1 cellular context compared by ENCODE assay signal in the genomic region with DNA sequence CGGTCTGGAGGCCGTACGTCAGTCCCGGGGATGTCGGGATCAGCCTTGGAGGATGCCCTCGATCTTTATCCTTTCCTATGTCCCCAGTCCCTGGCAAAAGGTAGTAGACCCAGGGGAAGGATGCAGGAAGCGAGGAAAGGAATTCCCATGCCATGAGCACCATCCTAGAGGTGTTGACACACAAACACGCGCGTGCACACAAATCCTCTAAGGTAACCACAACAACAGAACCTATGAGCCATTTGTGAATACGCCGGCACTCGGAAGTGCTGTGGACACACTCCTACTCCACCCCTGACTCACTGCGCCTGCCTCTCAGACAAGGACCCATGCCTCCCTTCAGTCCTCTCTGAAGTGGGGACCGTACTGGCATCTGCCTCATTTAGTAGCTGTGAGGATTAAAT.
A peak's percentile ranks its signal among the peaks of the same experiment; 100 is the strongest.
TF ChIP-seq lines count a peak whose summit lies in the region.

No MANE protein-coding gene starts in this region.

TF ChIP-seq in HepG2, 621 proteins besides CTCF, POLR2A, EP300 and RAD21 (continued from another document and continues in another):
- TF ChIP-seq, protein P1, sequence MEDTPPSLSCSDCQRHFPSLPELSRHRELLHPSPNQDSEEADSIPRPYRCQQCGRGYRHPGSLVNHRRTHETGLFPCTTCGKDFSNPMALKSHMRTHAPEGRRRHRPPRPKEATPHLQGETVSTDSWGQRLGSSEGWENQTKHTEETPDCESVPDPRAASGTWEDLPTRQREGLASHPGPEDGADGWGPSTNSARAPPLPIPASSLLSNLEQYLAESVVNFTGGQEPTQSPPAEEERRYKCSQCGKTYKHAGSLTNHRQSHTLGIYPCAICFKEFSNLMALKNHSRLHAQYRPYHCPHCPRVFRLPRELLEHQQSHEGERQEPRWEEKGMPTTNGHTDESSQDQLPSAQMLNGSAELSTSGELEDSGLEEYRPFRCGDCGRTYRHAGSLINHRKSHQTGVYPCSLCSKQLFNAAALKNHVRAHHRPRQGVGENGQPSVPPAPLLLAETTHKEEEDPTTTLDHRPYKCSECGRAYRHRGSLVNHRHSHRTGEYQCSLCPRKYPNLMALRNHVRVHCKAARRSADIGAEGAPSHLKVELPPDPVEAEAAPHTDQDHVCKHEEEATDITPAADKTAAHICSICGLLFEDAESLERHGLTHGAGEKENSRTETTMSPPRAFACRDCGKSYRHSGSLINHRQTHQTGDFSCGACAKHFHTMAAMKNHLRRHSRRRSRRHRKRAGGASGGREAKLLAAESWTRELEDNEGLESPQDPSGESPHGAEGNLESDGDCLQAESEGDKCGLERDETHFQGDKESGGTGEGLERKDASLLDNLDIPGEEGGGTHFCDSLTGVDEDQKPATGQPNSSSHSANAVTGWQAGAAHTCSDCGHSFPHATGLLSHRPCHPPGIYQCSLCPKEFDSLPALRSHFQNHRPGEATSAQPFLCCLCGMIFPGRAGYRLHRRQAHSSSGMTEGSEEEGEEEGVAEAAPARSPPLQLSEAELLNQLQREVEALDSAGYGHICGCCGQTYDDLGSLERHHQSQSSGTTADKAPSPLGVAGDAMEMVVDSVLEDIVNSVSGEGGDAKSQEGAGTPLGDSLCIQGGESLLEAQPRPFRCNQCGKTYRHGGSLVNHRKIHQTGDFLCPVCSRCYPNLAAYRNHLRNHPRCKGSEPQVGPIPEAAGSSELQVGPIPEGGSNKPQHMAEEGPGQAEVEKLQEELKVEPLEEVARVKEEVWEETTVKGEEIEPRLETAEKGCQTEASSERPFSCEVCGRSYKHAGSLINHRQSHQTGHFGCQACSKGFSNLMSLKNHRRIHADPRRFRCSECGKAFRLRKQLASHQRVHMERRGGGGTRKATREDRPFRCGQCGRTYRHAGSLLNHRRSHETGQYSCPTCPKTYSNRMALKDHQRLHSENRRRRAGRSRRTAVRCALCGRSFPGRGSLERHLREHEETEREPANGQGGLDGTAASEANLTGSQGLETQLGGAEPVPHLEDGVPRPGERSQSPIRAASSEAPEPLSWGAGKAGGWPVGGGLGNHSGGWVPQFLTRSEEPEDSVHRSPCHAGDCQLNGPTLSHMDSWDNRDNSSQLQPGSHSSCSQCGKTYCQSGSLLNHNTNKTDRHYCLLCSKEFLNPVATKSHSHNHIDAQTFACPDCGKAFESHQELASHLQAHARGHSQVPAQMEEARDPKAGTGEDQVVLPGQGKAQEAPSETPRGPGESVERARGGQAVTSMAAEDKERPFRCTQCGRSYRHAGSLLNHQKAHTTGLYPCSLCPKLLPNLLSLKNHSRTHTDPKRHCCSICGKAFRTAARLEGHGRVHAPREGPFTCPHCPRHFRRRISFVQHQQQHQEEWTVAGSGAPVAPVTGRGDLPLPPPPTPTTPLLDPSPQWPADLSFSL (CRISPR knock-in tag; IDR thresholded peaks at IDR 0.05), result no peak
- TF ChIP-seq RAD51 (IDR thresholded peaks at IDR 0.05; ENCODE audit: borderline replicate concordance) (no peak), MIER2 (CRISPR knock-in tag; IDR thresholded peaks at IDR 0.05) (no peak), MAFG (CRISPR knock-in tag; IDR thresholded peaks at IDR 0.05) (no peak), NONO (IDR thresholded peaks at IDR 0.05) (no peak), NONO (CRISPR knock-in tag; conservative IDR thresholded peaks at IDR 0.05) (0 out of 2 replicates have a peak, but pooled peaks have one; percentile 47), SP4 (CRISPR knock-in tag; IDR thresholded peaks at IDR 0.05) (no peak), ZNF136 (CRISPR knock-in tag; IDR thresholded peaks at IDR 0.05; ENCODE audit: low read depth) (no peak), ZNF292 (CRISPR knock-in tag; IDR thresholded peaks at IDR 0.05; ENCODE audit: borderline replicate concordance, low read depth) (no peak), DR1 (CRISPR knock-in tag; IDR thresholded peaks at IDR 0.05) (no peak), ARNT2 (CRISPR knock-in tag; IDR thresholded peaks at IDR 0.05; ENCODE audit: low read depth) (no peak), NR2C2 (CRISPR knock-in tag; IDR thresholded peaks at IDR 0.05; ENCODE audit: borderline replicate concordance) (no peak), ZBTB38 (CRISPR knock-in tag; IDR thresholded peaks at IDR 0.05) (no peak), ZSCAN30 (CRISPR knock-in tag; IDR thresholded peaks at IDR 0.05) (no peak), MEIS1 (CRISPR knock-in tag; IDR thresholded peaks at IDR 0.05; ENCODE audit: borderline replicate concordance) (no peak; the same call in 1 of the 2 replicates), DNMT1 (CRISPR knock-in tag; IDR thresholded peaks at IDR 0.05) (0 out of 2 replicates have a peak, but pooled peaks have one; percentile 3), ZNF282 (IDR thresholded peaks at IDR 0.05; ENCODE audit: partially characterized antibody) (no peak), ZNF484 (CRISPR knock-in tag; IDR thresholded peaks at IDR 0.05; ENCODE audit: borderline replicate concordance, low read depth) (no peak), ZNF230 (CRISPR knock-in tag; IDR thresholded peaks at IDR 0.05) (0 out of 2 replicates have a peak, but pooled peaks have one; percentile 2), ZNF30 (CRISPR knock-in tag; IDR thresholded peaks at IDR 0.05) (no peak), MLXIP (CRISPR knock-in tag; IDR thresholded peaks at IDR 0.05; ENCODE audit: borderline replicate concordance) (no peak), NFYC (CRISPR knock-in tag; IDR thresholded peaks at IDR 0.05) (no peak), ZNF703 (CRISPR knock-in tag; IDR thresholded peaks at IDR 0.05; ENCODE audit: borderline replicate concordance) (0 out of 2 replicates have a peak, but pooled peaks have one; percentile 5)
- TF ChIP-seq, protein P2, sequence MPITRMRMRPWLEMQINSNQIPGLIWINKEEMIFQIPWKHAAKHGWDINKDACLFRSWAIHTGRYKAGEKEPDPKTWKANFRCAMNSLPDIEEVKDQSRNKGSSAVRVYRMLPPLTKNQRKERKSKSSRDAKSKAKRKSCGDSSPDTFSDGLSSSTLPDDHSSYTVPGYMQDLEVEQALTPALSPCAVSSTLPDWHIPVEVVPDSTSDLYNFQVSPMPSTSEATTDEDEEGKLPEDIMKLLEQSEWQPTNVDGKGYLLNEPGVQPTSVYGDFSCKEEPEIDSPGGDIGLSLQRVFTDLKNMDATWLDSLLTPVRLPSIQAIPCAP (CRISPR knock-in tag; IDR thresholded peaks at IDR 0.05; ENCODE audit: low read depth), result no peak
- TF ChIP-seq, protein P3, sequence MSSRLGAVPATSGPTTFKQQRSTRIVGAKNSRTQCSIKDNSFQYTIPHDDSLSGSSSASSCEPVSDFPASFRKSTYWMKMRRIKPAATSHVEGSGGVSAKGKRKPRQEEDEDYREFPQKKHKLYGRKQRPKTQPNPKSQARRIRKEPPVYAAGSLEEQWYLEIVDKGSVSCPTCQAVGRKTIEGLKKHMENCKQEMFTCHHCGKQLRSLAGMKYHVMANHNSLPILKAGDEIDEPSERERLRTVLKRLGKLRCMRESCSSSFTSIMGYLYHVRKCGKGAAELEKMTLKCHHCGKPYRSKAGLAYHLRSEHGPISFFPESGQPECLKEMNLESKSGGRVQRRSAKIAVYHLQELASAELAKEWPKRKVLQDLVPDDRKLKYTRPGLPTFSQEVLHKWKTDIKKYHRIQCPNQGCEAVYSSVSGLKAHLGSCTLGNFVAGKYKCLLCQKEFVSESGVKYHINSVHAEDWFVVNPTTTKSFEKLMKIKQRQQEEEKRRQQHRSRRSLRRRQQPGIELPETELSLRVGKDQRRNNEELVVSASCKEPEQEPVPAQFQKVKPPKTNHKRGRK (CRISPR knock-in tag; IDR thresholded peaks at IDR 0.05), result no peak
- TF ChIP-seq, protein P4, sequence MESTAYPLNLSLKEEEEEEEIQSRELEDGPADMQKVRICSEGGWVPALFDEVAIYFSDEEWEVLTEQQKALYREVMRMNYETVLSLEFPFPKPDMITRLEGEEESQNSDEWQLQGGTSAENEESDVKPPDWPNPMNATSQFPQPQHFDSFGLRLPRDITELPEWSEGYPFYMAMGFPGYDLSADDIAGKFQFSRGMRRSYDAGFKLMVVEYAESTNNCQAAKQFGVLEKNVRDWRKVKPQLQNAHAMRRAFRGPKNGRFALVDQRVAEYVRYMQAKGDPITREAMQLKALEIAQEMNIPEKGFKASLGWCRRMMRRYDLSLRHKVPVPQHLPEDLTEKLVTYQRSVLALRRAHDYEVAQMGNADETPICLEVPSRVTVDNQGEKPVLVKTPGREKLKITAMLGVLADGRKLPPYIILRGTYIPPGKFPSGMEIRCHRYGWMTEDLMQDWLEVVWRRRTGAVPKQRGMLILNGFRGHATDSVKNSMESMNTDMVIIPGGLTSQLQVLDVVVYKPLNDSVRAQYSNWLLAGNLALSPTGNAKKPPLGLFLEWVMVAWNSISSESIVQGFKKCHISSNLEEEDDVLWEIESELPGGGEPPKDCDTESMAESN (CRISPR knock-in tag; conservative IDR thresholded peaks at IDR 0.05), result no peak
- TF ChIP-seq, protein P5, sequence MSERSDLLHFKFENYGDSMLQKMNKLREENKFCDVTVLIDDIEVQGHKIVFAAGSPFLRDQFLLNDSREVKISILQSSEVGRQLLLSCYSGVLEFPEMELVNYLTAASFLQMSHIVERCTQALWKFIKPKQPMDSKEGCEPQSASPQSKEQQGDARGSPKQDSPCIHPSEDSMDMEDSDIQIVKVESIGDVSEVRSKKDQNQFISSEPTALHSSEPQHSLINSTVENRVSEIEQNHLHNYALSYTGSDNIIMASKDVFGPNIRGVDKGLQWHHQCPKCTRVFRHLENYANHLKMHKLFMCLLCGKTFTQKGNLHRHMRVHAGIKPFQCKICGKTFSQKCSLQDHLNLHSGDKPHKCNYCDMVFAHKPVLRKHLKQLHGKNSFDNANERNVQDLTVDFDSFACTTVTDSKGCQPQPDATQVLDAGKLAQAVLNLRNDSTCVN (CRISPR knock-in tag; IDR thresholded peaks at IDR 0.05; ENCODE audit: borderline replicate concordance), result no peak
- TF ChIP-seq, protein P6, sequence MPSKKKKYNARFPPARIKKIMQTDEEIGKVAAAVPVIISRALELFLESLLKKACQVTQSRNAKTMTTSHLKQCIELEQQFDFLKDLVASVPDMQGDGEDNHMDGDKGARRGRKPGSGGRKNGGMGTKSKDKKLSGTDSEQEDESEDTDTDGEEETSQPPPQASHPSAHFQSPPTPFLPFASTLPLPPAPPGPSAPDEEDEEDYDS (CRISPR knock-in tag; IDR thresholded peaks at IDR 0.05), result 0 out of 2 replicates have a peak, but pooled peaks have one; percentile 4
- TF ChIP-seq, protein P7, sequence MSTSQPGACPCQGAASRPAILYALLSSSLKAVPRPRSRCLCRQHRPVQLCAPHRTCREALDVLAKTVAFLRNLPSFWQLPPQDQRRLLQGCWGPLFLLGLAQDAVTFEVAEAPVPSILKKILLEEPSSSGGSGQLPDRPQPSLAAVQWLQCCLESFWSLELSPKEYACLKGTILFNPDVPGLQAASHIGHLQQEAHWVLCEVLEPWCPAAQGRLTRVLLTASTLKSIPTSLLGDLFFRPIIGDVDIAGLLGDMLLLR (CRISPR knock-in tag; IDR thresholded peaks at IDR 0.05), result no peak
- TF ChIP-seq, protein P8, sequence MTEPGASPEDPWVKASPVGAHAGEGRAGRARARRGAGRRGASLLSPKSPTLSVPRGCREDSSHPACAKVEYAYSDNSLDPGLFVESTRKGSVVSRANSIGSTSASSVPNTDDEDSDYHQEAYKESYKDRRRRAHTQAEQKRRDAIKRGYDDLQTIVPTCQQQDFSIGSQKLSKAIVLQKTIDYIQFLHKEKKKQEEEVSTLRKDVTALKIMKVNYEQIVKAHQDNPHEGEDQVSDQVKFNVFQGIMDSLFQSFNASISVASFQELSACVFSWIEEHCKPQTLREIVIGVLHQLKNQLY (CRISPR knock-in tag; IDR thresholded peaks at IDR 0.05), result no peak
- TF ChIP-seq, protein P9, sequence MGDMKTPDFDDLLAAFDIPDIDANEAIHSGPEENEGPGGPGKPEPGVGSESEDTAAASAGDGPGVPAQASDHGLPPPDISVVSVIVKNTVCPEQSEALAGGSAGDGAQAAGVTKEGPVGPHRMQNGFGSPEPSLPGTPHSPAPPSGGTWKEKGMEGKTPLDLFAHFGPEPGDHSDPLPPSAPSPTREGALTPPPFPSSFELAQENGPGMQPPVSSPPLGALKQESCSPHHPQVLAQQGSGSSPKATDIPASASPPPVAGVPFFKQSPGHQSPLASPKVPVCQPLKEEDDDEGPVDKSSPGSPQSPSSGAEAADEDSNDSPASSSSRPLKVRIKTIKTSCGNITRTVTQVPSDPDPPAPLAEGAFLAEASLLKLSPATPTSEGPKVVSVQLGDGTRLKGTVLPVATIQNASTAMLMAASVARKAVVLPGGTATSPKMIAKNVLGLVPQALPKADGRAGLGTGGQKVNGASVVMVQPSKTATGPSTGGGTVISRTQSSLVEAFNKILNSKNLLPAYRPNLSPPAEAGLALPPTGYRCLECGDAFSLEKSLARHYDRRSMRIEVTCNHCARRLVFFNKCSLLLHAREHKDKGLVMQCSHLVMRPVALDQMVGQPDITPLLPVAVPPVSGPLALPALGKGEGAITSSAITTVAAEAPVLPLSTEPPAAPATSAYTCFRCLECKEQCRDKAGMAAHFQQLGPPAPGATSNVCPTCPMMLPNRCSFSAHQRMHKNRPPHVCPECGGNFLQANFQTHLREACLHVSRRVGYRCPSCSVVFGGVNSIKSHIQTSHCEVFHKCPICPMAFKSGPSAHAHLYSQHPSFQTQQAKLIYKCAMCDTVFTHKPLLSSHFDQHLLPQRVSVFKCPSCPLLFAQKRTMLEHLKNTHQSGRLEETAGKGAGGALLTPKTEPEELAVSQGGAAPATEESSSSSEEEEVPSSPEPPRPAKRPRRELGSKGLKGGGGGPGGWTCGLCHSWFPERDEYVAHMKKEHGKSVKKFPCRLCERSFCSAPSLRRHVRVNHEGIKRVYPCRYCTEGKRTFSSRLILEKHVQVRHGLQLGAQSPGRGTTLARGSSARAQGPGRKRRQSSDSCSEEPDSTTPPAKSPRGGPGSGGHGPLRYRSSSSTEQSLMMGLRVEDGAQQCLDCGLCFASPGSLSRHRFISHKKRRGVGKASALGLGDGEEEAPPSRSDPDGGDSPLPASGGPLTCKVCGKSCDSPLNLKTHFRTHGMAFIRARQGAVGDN (CRISPR knock-in tag; IDR thresholded peaks at IDR 0.05), result no peak
- TF ChIP-seq, protein P10, sequence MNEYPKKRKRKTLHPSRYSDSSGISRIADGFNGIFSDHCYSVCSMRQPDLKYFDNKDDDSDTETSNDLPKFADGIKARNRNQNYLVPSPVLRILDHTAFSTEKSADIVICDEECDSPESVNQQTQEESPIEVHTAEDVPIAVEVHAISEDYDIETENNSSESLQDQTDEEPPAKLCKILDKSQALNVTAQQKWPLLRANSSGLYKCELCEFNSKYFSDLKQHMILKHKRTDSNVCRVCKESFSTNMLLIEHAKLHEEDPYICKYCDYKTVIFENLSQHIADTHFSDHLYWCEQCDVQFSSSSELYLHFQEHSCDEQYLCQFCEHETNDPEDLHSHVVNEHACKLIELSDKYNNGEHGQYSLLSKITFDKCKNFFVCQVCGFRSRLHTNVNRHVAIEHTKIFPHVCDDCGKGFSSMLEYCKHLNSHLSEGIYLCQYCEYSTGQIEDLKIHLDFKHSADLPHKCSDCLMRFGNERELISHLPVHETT (CRISPR knock-in tag; conservative IDR thresholded peaks at IDR 0.05), result no peak
